In the genomic region with DNA sequence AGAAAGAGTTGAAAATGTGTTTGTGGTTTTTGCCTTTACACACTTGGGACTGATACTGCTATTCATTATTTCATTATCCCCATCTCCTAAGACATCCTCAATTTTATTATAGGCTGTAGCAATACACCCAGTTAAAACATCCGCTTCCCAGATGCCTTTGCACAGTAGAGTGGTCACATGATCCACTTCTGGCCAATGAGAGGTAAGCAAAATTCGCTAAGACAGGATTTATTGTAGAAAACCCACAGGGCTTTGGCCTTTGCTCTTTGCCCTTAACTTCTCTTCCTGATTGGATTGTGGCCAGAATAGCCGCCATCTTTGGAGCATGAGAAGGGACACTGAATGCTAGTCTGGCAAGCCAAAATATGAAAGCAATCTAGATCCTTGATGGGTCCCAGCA, we compare ENCODE assay signal across 22 cellular contexts. TPM values are rescaled to one million over a fixed set of nuclear protein-coding genes. Genes with fewer than 3 reads are reported as not detected.
A peak's percentile ranks its signal among the peaks of the same experiment; 100 is the strongest.
DNase-seq lines count a peak whose midpoint lies in the region; ATAC-seq, FAIRE-seq and TF ChIP-seq lines count a peak whose summit lies in the region.
"Had no signal": no experiment of that assay in that cellular context is flagged by ENCODE, and none has a peak within 500 bp of the region (broad histone marks: within the 10 kb centered on the region; RNA-seq: fewer than 3 reads in every experiment).

No MANE protein-coding gene starts in this region.

- peak overlapping the region; percentile 98 for H3K27ac Mint-ChIP-seq in mesothelial cell of epicardium
- H3K27ac Mint-ChIP-seq in activated CD4-positive, alpha-beta memory T cell treated with anti-CD3 and anti-CD28 coated beads for 36 hours, result no peak overlapping the region
- H3K27ac Mint-ChIP-seq: activated CD8-positive, alpha-beta T cell treated with anti-CD3 and anti-CD28 coated beads for 36 hours; activated naive CD4-positive, alpha-beta T cell treated with anti-CD3 and anti-CD28 coated beads for 36 hours; activated T-helper 1 cell treated with anti-CD3 and anti-CD28 coated beads, Interleukin-12 subunit alpha, Interleukin-12 subunit beta, Interleukin-2, Interleukin-4 antibody, amounts not matched to agents 30 ng/mL and 10 ng/mL and 1 ng/mL, durations not matched to agents 14 hours and 24 hours and 36 hours; CD4-positive, alpha-beta T cell had no signal

- no peaks in the 10 kb centered on the region for H4K20me1 ChIP-seq in HCT116 (ENCODE audit: insufficient read depth)

- TF ChIP-seq RAD21 in HCT116 (IDR thresholded peaks at IDR 0.05; ENCODE audit: low read depth), result no peak

- RAD21 ChIA-PET in HCT116 (lab: Charles Lee; ENCODE audit: low non-redundant PET in 1 of 2, low total read pairs in 2 of 2, uncharacterized antibody in 2 of 2, unreplicated experiment in 2 of 2), result no interaction called here

- H3K27me3 Mint-ChIP-seq in mesothelial cell of epicardium (ENCODE audit: low read depth), result no peaks in the 10 kb centered on the region
- no peaks in the 10 kb centered on the region for H3K27me3 Mint-ChIP-seq in activated CD4-positive, alpha-beta memory T cell treated with anti-CD3 and anti-CD28 coated beads for 36 hours
- H3K27me3 Mint-ChIP-seq: CD4-positive, alpha-beta T cell had no signal

- BruUV-seq in HCT116 (replicated peaks; lab: Mats Ljungman, UMichigan), result no TSS peak

- peak overlapping the region; percentile 23 for H2AFZ ChIP-seq in HCT116 (ENCODE audit: low read depth, low read length, poor library complexity, severe bottlenecking)
- H2AFZ ChIP-seq: PC-9 had no signal

- H3K4me2 ChIP-seq in HCT116 (ENCODE audit: low read length), result no peak overlapping the region
- H3K4me2 ChIP-seq: PC-9 had no signal

- H3K9me3 ChIP-seq in HCT116 (ENCODE audit: control insufficient read depth in 1 of 2, insufficient read depth in 1 of 2, low read depth in 1 of 2, low read length in 2 of 2) (no peaks in the 10 kb centered on the region), adipocyte (ENCODE audit: control insufficient read depth, low read length) (no peaks in the 10 kb centered on the region), small intestine (ENCODE audit: control insufficient read depth, low read depth) (no peaks in the 10 kb centered on the region)

- no peaks in the 10 kb centered on the region for H3K79me2 ChIP-seq in HCT116 (ENCODE audit: insufficient read depth, low read length)

- ATAC-seq in HCT116 (no peak), HG03354 (IDR thresholded peaks at IDR 0.05; ENCODE audit: poor library complexity, severe bottlenecking, unreplicated experiment) (no peak)
- ATAC-seq: activated CD8-positive, alpha-beta T cell treated with anti-CD3 and anti-CD28 coated beads for 36 hours had no signal

- no peak for TF ChIP-seq POLR2A in HCT116 (IDR thresholded peaks at IDR 0.05; ENCODE audit: borderline replicate concordance, extremely low read depth, insufficient read depth, insufficient read length)

- H3K4me3 ChIP-seq in HCT116 (replicated peaks in 1 of 2; ENCODE audit: low read depth in 1 of 2, low read length in 2 of 2), result no peak overlapping the region
- peak overlapping the region; percentile 39 for H3K4me3 ChIP-seq in adipocyte (ENCODE audit: low read length)
- H3K4me3 ChIP-seq in small intestine (ENCODE audit: low read depth in 1 of 2, low read length in 2 of 2), result no peak overlapping the region
- H3K4me3 ChIP-seq: PC-9 had no signal

- H3K4me1 Mint-ChIP-seq in mesothelial cell of epicardium, result peaks cover 73% of the 10 kb centered on the region
- no peaks in the 10 kb centered on the region for H3K4me1 Mint-ChIP-seq in activated CD4-positive, alpha-beta memory T cell treated with anti-CD3 and anti-CD28 coated beads for 36 hours (ENCODE audit: low read depth)

- POLR2A ChIA-PET in HCT116 (lab: Charles Lee), result no interaction called here
- POLR2A ChIA-PET in activated CD4-positive, alpha-beta memory T cell treated with anti-CD3 and anti-CD28 coated beads for 36 hours (lab: Charles Lee), result no interaction called here

- H3K4me1 ChIP-seq in HCT116 (ENCODE audit: control insufficient read depth in 1 of 2, insufficient read depth in 2 of 2, low read length in 2 of 2) (0 out of 4 replicates have a peak, but pooled peaks cover 0 to 2% of the 10 kb centered on the region in 2 experiments), adipocyte (ENCODE audit: control insufficient read depth, insufficient read depth, low read length) (peaks cover 32% of the 10 kb centered on the region), small intestine (ENCODE audit: control insufficient read depth in 2 of 2, insufficient read depth in 1 of 2, low read depth in 1 of 2, low read length in 1 of 2) (no peaks in the 10 kb centered on the region)

- H3K36me3 ChIP-seq in HCT116 (ENCODE audit: control insufficient read depth in 1 of 2, insufficient read depth in 2 of 2, low read length in 2 of 2) (no peaks in the 10 kb centered on the region), adipocyte (ENCODE audit: control insufficient read depth, insufficient read depth, low read length, severe bottlenecking) (no peaks in the 10 kb centered on the region), small intestine (ENCODE audit: control insufficient read depth in 2 of 2, insufficient read depth in 2 of 2, low read length in 2 of 2) (no peaks in the 10 kb centered on the region)

- intact Hi-C loops in HCT116 (cut with micrococcal nuclease), result no loop called here
- intact Hi-C loops in activated CD4-positive, alpha-beta memory T cell treated with anti-CD3 and anti-CD28 coated beads for 36 hours (cut with micrococcal nuclease), result no loop called here

- FAIRE-seq in small intestine (lab: Jason Lieb, UNC), result no peak
- FAIRE-seq: bronchial epithelial cell had no signal

- H3K9me2 ChIP-seq in HCT116 (ENCODE audit: insufficient read depth), result 0 out of 2 replicates have a peak, but pooled peaks cover 2% of the 10 kb centered on the region

- peak overlapping the region; percentile 58 for H3K4me3 Mint-ChIP-seq in mesothelial cell of epicardium
- no peak overlapping the region for H3K4me3 Mint-ChIP-seq in activated CD4-positive, alpha-beta memory T cell treated with anti-CD3 and anti-CD28 coated beads for 36 hours
- H3K4me3 Mint-ChIP-seq: activated CD8-positive, alpha-beta T cell treated with anti-CD3 and anti-CD28 coated beads for 36 hours; activated naive CD4-positive, alpha-beta T cell treated with anti-CD3 and anti-CD28 coated beads for 36 hours; activated T-helper 1 cell treated with anti-CD3 and anti-CD28 coated beads, Interleukin-12 subunit alpha, Interleukin-12 subunit beta, Interleukin-2, Interleukin-4 antibody, amounts not matched to agents 30 ng/mL and 10 ng/mL and 1 ng/mL, durations not matched to agents 14 hours and 24 hours and 36 hours; CD4-positive, alpha-beta T cell had no signal

- no peaks in the 10 kb centered on the region for H3K36me3 Mint-ChIP-seq in mesothelial cell of epicardium
- no peaks in the 10 kb centered on the region for H3K36me3 Mint-ChIP-seq in activated CD4-positive, alpha-beta memory T cell treated with anti-CD3 and anti-CD28 coated beads for 36 hours

- 51 to 85% (median 60%) methylated on average over 3 of the region's 3 CpGs for WGBS in small intestine, 3 donors

- TF ChIP-seq CTCF in HCT116 (IDR thresholded peaks at IDR 0.05 in 2 of 3, conservative IDR thresholded peaks at IDR 0.05 in 1 of 3; ENCODE audit: borderline replicate concordance in 1 of 3, insufficient read depth in 1 of 3, low read depth in 2 of 3, low read length in 2 of 3), result no peak
- no peak for TF ChIP-seq CTCF in mesothelial cell of epicardium (IDR thresholded peaks at IDR 0.05; ENCODE audit: unreplicated experiment)

- DNase-seq in HCT116 (ENCODE audit: low read depth, low spot score), result no peak
- DNase-seq in adipocyte (ENCODE audit: low read depth), result no peak
- DNase-seq in mesothelial cell of epicardium (ENCODE audit: low spot score in 2 of 2, unreplicated experiment in 2 of 2), result no peak
- DNase-seq in small intestine, result peak; percentile 21
- DNase-seq in activated CD4-positive, alpha-beta memory T cell treated with anti-CD3 and anti-CD28 coated beads for 36 hours, result no peak
- no peak for DNase-seq in activated CD4-positive, alpha-beta T cell treated with anti-CD3 and anti-CD28 coated beads, Interleukin-2, amount 50 U/mL, for 1 hour
- DNase-seq: activated CD4-positive, CD25-positive, alpha-beta regulatory T cell treated with anti-CD3 and anti-CD28 coated beads, Interleukin-2, amount 50 U/mL, for 72 hours; activated CD8-positive, alpha-beta memory T cell treated with anti-CD3 and anti-CD28 coated beads, Interleukin-2, amount 50 U/mL, for 48 hours; activated CD8-positive, alpha-beta T cell treated with anti-CD3 and anti-CD28 coated beads for 36 hours; activated naive CD4-positive, alpha-beta T cell treated with anti-CD3 and anti-CD28 coated beads for 36 hours; amniotic stem cell; CD4-positive, alpha-beta T cell; NCI-H1417 treated with DMSO at 0.1 percent for 48 hours; NCI-H2081 treated with DMSO at 0.1 percent for 48 hours; NCI-H226; NCI-H69; PC-9; SHP77; stimulated activated CD4-positive, alpha-beta T cell treated with anti-CD3 and anti-CD28 coated beads, Interleukin-4, amount 100 ng/mL, for 4 hours had no signal

- H3K9me3 Mint-ChIP-seq in mesothelial cell of epicardium, result no peaks in the 10 kb centered on the region
- H3K9me3 Mint-ChIP-seq in activated CD4-positive, alpha-beta memory T cell treated with anti-CD3 and anti-CD28 coated beads for 36 hours, result no peaks in the 10 kb centered on the region
- H3K9me3 Mint-ChIP-seq: activated CD8-positive, alpha-beta T cell treated with anti-CD3 and anti-CD28 coated beads for 36 hours; activated naive CD4-positive, alpha-beta T cell treated with anti-CD3 and anti-CD28 coated beads for 36 hours; activated T-helper 1 cell treated with anti-CD3 and anti-CD28 coated beads, Interleukin-12 subunit alpha, Interleukin-12 subunit beta, Interleukin-2, Interleukin-4 antibody, amounts not matched to agents 30 ng/mL and 10 ng/mL and 1 ng/mL, durations not matched to agents 14 hours and 24 hours and 36 hours; CD4-positive, alpha-beta T cell had no signal

- H3K27ac ChIP-seq in HCT116 (ENCODE audit: low read depth, low read length) (no peak overlapping the region), small intestine (ENCODE audit: low read depth in 1 of 2, low read length in 1 of 2) (no peak overlapping the region)
- H3K27ac ChIP-seq: PC-9 had no signal

- CTCF ChIA-PET in HCT116 (lab: Charles Lee), result no interaction called here
- CTCF ChIA-PET in activated CD4-positive, alpha-beta memory T cell treated with anti-CD3 and anti-CD28 coated beads for 36 hours (lab: Charles Lee), result no interaction called here

- H3K27me3 ChIP-seq in HCT116 (ENCODE audit: insufficient read depth, low read length), result no peaks in the 10 kb centered on the region
- no peaks in the 10 kb centered on the region for H3K27me3 ChIP-seq in adipocyte (replicated peaks; ENCODE audit: control insufficient read depth, insufficient read depth, low read length)
- no peaks in the 10 kb centered on the region for H3K27me3 ChIP-seq in small intestine (ENCODE audit: control insufficient read depth in 2 of 2, insufficient read depth in 2 of 2, low read length in 2 of 2)

- no peak overlapping the region for H3K9ac ChIP-seq in HCT116 (ENCODE audit: low read length)
- peak overlapping the region; percentile 39 for H3K9ac ChIP-seq in adipocyte (ENCODE audit: low read length)

RNA-seq across cellular contexts. Expression of gene BOC, which starts 53.1 kb away (rescaled TPM):
- total RNA-seq in HCT116 (2021; ENCODE audit: unreplicated experiment) (3.3 TPM), mesothelial cell of epicardium (76.1 to 85.3 TPM (median 79.3 TPM) in 3 replicates)
- 1.2 and 2.0 TPM in 2 replicates for polyA plus RNA-seq in HCT116 (2012)
- 1 to 10 TPM in 2 of 3 donors, under 1 TPM in 1; 0.22 to 4.6 (median 1.9) TPM for polyA plus RNA-seq in small intestine
- total RNA-seq in activated CD4-positive, alpha-beta memory T cell treated with anti-CD3 and anti-CD28 coated beads for 36 hours, result not detected
- total RNA-seq: CD4-positive, alpha-beta T cell had no signal

Comparison
In these comparisons a context has a peak if more than half of its experiments do, and no peak if none do; other contexts are left out.
1. RNA of gene BOC, which starts 53.1 kb away (total RNA-seq): 76.1 to 85.3 TPM in mesothelial cell of epicardium; 3.3 TPM in HCT116 (single experiment) and not detected in activated CD4-positive, alpha-beta memory T cell treated with anti-CD3 and anti-CD28 coated beads for 36 hours; every median in the first group is over 10 times any median in the second.